20 cellular contexts compared by ENCODE assay signal in genomic region chrX:56786889-56787733, GRCh38. TPM values are rescaled to one million over a fixed set of nuclear protein-coding genes. Genes with fewer than 3 reads are reported as not detected.
DNase-seq lines count a peak whose midpoint lies in the region; ATAC-seq and TF ChIP-seq lines count a peak whose summit lies in the region.
"Had no signal": no experiment of that assay in that cellular context is flagged by ENCODE, and none has a peak within 500 bp of the region (broad histone marks: within the 10 kb centered on the region; RNA-seq: fewer than 3 reads in every experiment).

No MANE protein-coding gene starts in this region.

- peak overlapping the region; percentile 86 for H3K27ac Mint-ChIP-seq in activated CD4-positive, alpha-beta T cell treated with anti-CD3 and anti-CD28 coated beads, Interleukin-2, amount 10 ng/mL, durations not matched to agents 7 days and 5 days
- peak overlapping the region; percentile 68 for H3K27ac Mint-ChIP-seq in CD4-positive, alpha-beta T cell
- peak overlapping the region; percentile 79 for H3K27ac Mint-ChIP-seq in central memory CD8-positive, alpha-beta T cell (ENCODE audit: low read depth)
- H3K27ac Mint-ChIP-seq: type B pancreatic cell had no signal

- no peak for ATAC-seq in CD4-positive, alpha-beta T cell (ENCODE audit: poor library complexity)
- ATAC-seq in central memory CD8-positive, alpha-beta T cell (replicated peaks; ENCODE audit: extremely low read depth, poor library complexity, severe bottlenecking), result no peak
- ATAC-seq in sciatic nerve (no peak), HG03196 (IDR thresholded peaks at IDR 0.05; ENCODE audit: unreplicated experiment) (no peak), GM19467 (IDR thresholded peaks at IDR 0.05; ENCODE audit: unreplicated experiment) (no peak)
- ATAC-seq: A549, body of pancreas had no signal

- H3K27me3 Mint-ChIP-seq in activated CD4-positive, alpha-beta T cell treated with anti-CD3 and anti-CD28 coated beads, Interleukin-2, amount 10 ng/mL, durations not matched to agents 7 days and 5 days, result no peaks in the 10 kb centered on the region
- H3K27me3 Mint-ChIP-seq in CD4-positive, alpha-beta T cell, result no peaks in the 10 kb centered on the region
- H3K27me3 Mint-ChIP-seq in central memory CD8-positive, alpha-beta T cell, result no peaks in the 10 kb centered on the region
- H3K27me3 Mint-ChIP-seq: type B pancreatic cell had no signal

- POLR2A ChIA-PET in activated CD4-positive, alpha-beta T cell treated with anti-CD3 and anti-CD28 coated beads, Interleukin-2, amount 10 ng/mL, durations not matched to agents 7 days and 5 days (lab: Charles Lee), result interaction anchor here (0.6 kb wide), 1 partner anchor 22 kb away, joined by 3 read pairs; no protein-coding TSS in a partner anchor
- POLR2A ChIA-PET in CD4-positive, alpha-beta T cell (lab: Charles Lee), result no interaction called here

- H3K9me3 ChIP-seq in CD4-positive, alpha-beta T cell (ENCODE audit: control insufficient read depth, low read length), result no peaks in the 10 kb centered on the region
- H3K9me3 ChIP-seq: A549, BE2C, body of pancreas had no signal

- CTCF ChIA-PET in activated CD4-positive, alpha-beta T cell treated with anti-CD3 and anti-CD28 coated beads, Interleukin-2, amount 10 ng/mL, durations not matched to agents 7 days and 5 days (lab: Charles Lee), result interaction anchor here (1.4 to 2.2 kb wide), 2 partner anchors 16 to 23 kb away, joined by 9 to 10 read pairs; no protein-coding TSS in a partner anchor
- CTCF ChIA-PET in CD4-positive, alpha-beta T cell (lab: Charles Lee), result no interaction called here

- H3K27me3 ChIP-seq in CD4-positive, alpha-beta T cell (ENCODE audit: control insufficient read depth, insufficient read depth, low read length), result no peaks in the 10 kb centered on the region
- H3K27me3 ChIP-seq: BE2C, body of pancreas had no signal

- no peak for DNase-seq in activated CD4-positive, alpha-beta T cell treated with anti-CD3 and anti-CD28 coated beads, Interleukin-2, amount 10 ng/mL, durations not matched to agents 7 days and 5 days
- DNase-seq in activated CD4-positive, alpha-beta T cell treated with anti-CD3 and anti-CD28 coated beads for 4 hours, result no peak
- DNase-seq in CD4-positive, alpha-beta T cell, result peak in 1 of 10 experiments; percentile 8
- no peak for DNase-seq in central memory CD8-positive, alpha-beta T cell (ENCODE audit: low spot score in 2 of 2)
- DNase-seq in sciatic nerve (ENCODE audit: low spot score) (peak; percentile 28), SIG-M5 (lab: John Stamatoyannopoulos, UW) (no peak)
- DNase-seq: activated CD4-positive, alpha-beta T cell treated with anti-CD3 and anti-CD28 coated beads, Interleukin-2, amount 50 U/mL, for 4 hours; BE2C; body of pancreas; H7; kidney glomerular epithelial cell; NCI-H1092; NCI-H2029 treated with DMSO at 0.1 percent for 48 hours; NCI-H82; stimulated activated CD4-positive, alpha-beta T cell treated with anti-CD3 and anti-CD28 coated beads, Interleukin-2, amount 100 ng/mL, for 48 hours; stimulated activated naive CD4-positive, alpha-beta T cell treated with Interleukin-2 at 50 U/mL for 16 hours had no signal

- no peak overlapping the region for H3K27ac ChIP-seq in CD4-positive, alpha-beta T cell (ENCODE audit: low read depth, low read length)
- H3K27ac ChIP-seq: A549, body of pancreas had no signal

- no peaks in the 10 kb centered on the region for H3K9me3 Mint-ChIP-seq in activated CD4-positive, alpha-beta T cell treated with anti-CD3 and anti-CD28 coated beads, Interleukin-2, amount 10 ng/mL, durations not matched to agents 7 days and 5 days
- H3K9me3 Mint-ChIP-seq in CD4-positive, alpha-beta T cell, result no peaks in the 10 kb centered on the region
- no peaks in the 10 kb centered on the region for H3K9me3 Mint-ChIP-seq in central memory CD8-positive, alpha-beta T cell

- no peak overlapping the region for H3K4me3 Mint-ChIP-seq in activated CD4-positive, alpha-beta T cell treated with anti-CD3 and anti-CD28 coated beads, Interleukin-2, amount 10 ng/mL, durations not matched to agents 7 days and 5 days
- no peak overlapping the region for H3K4me3 Mint-ChIP-seq in CD4-positive, alpha-beta T cell
- no peak overlapping the region for H3K4me3 Mint-ChIP-seq in central memory CD8-positive, alpha-beta T cell
- H3K4me3 Mint-ChIP-seq: type B pancreatic cell had no signal

- TF ChIP-seq CTCF in CD4-positive, alpha-beta T cell (IDR thresholded peaks at IDR 0.05), result no peak

- H3K4me1 Mint-ChIP-seq in activated CD4-positive, alpha-beta T cell treated with anti-CD3 and anti-CD28 coated beads, Interleukin-2, amount 10 ng/mL, durations not matched to agents 7 days and 5 days, result peaks cover 53% of the 10 kb centered on the region
- H3K4me1 Mint-ChIP-seq in CD4-positive, alpha-beta T cell (ENCODE audit: low read depth), result peaks cover 33% of the 10 kb centered on the region
- peaks cover 35% of the 10 kb centered on the region for H3K4me1 Mint-ChIP-seq in central memory CD8-positive, alpha-beta T cell

- peaks cover 13% of the 10 kb centered on the region for H3K36me3 Mint-ChIP-seq in activated CD4-positive, alpha-beta T cell treated with anti-CD3 and anti-CD28 coated beads, Interleukin-2, amount 10 ng/mL, durations not matched to agents 7 days and 5 days (ENCODE audit: low read depth)
- H3K36me3 Mint-ChIP-seq in CD4-positive, alpha-beta T cell (ENCODE audit: low read depth), result peaks cover 39% of the 10 kb centered on the region
- H3K36me3 Mint-ChIP-seq in central memory CD8-positive, alpha-beta T cell (ENCODE audit: insufficient read depth), result peaks cover 4% of the 10 kb centered on the region

- intact Hi-C loops in CD4-positive, alpha-beta T cell (cut with DNase I, micrococcal nuclease), result no loop called here
- intact Hi-C loops in sciatic nerve (cut with DNase I), result no loop called here

RNA-seq across cellular contexts. Expression of gene NBDY, which starts 58.1 kb away (rescaled TPM):
- total RNA-seq in activated CD4-positive, alpha-beta T cell treated with anti-CD3 and anti-CD28 coated beads, Interleukin-2, amount 10 ng/mL, durations not matched to agents 7 days and 5 days, result 10 to 100 TPM; 41.1 to 44.2 TPM
- total RNA-seq in CD4-positive, alpha-beta T cell, result 10 to 100 TPM; 25.0 to 28.3 TPM
- total RNA-seq in sciatic nerve, result 37.6 TPM
